In the genomic region with DNA sequence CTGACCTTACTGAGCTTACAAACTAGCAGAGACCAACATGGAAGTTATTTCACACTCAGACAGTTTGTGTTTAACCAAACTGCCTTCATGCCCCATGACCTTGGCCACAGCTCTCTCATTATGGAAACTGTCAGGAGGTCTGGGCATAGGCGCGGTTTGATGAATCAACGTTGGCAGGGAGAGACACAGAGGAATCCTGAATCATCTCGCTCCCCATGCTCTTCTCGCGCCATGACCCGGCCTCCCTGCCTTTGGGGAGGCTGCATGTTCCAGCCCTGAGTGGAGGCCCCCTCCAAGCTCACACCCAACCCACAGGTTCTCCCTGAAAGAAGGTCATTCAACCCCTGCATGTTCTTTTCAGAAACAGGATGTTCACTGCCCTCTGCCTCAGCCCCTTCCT, we compare ENCODE assay signal across 28 cellular contexts. TPM values are rescaled to one million over a fixed set of nuclear protein-coding genes. Genes with fewer than 3 reads are reported as not detected.
DNase-seq lines count a peak whose midpoint lies in the region; ATAC-seq and TF ChIP-seq lines count a peak whose summit lies in the region.
"Had no signal": no experiment of that assay in that cellular context is flagged by ENCODE, and none has a peak within 500 bp of the region (broad histone marks: within the 10 kb centered on the region; RNA-seq: fewer than 3 reads in every experiment).

No MANE protein-coding gene starts in this region.

- no peaks in the 10 kb centered on the region for H3K36me3 Mint-ChIP-seq in activated CD8-positive, alpha-beta T cell treated with anti-CD3 and anti-CD28 coated beads for 36 hours (ENCODE audit: low read depth)
- H3K36me3 Mint-ChIP-seq in activated CD8-positive, alpha-beta T cell treated with anti-CD3 and anti-CD28 coated beads, Interleukin-2, amount 10 ng/mL, durations not matched to agents 7 days and 5 days (ENCODE audit: low read depth): no peaks in the 10 kb centered on the region
- H3K36me3 Mint-ChIP-seq: mesothelial cell of epicardium, natural killer cell had no signal

- CTCF ChIA-PET in activated CD8-positive, alpha-beta T cell treated with anti-CD3 and anti-CD28 coated beads for 36 hours (lab: Charles Lee): interaction anchor here (1.6 to 3.4 kb wide), 2 partner anchors 13 to 80 kb away, joined by 6 to 22 read pairs; partner anchors contain the start of gene FITM2
- CTCF ChIA-PET in activated CD8-positive, alpha-beta T cell treated with anti-CD3 and anti-CD28 coated beads, Interleukin-2, amount 10 ng/mL, durations not matched to agents 7 days and 5 days (lab: Charles Lee): interaction anchor here (1.2 to 1.9 kb wide), 3 partner anchors 12 to 16 kb away, joined by 4 to 5 read pairs (median 5); no protein-coding TSS in a partner anchor
- CTCF ChIA-PET in HEK293 (lab: Yijun Ruan, JAX): interaction anchor here (0.9 to 1.2 kb wide), 3 partner anchors 14 to 80 kb away, joined by 3 to 5 read pairs (median 4); partner anchors contain the start of gene FITM2

- no peaks in the 10 kb centered on the region for H3K9me3 Mint-ChIP-seq in activated CD8-positive, alpha-beta T cell treated with anti-CD3 and anti-CD28 coated beads for 36 hours
- no peaks in the 10 kb centered on the region for H3K9me3 Mint-ChIP-seq in activated CD8-positive, alpha-beta T cell treated with anti-CD3 and anti-CD28 coated beads, Interleukin-2, amount 10 ng/mL, durations not matched to agents 7 days and 5 days (ENCODE audit: insufficient read depth)
- H3K9me3 Mint-ChIP-seq: activated CD4-positive, alpha-beta memory T cell treated with anti-CD3 and anti-CD28 coated beads, Interleukin-2, amount 10 ng/mL, durations not matched to agents 7 days and 5 days; mesothelial cell of epicardium; natural killer cell; T-helper 1 cell treated with Interleukin-12 subunit alpha and Interleukin-12 subunit beta and Interleukin-4 antibody, amounts not matched to agents 30 μg/mL and 1 μg/mL, for 36 hours had no signal

- no peaks in the 10 kb centered on the region for H3K27me3 Mint-ChIP-seq in activated CD8-positive, alpha-beta T cell treated with anti-CD3 and anti-CD28 coated beads for 36 hours
- no peaks in the 10 kb centered on the region for H3K27me3 Mint-ChIP-seq in activated CD8-positive, alpha-beta T cell treated with anti-CD3 and anti-CD28 coated beads, Interleukin-2, amount 10 ng/mL, durations not matched to agents 7 days and 5 days (ENCODE audit: low read depth)
- H3K27me3 Mint-ChIP-seq: activated CD4-positive, alpha-beta memory T cell treated with anti-CD3 and anti-CD28 coated beads, Interleukin-2, amount 10 ng/mL, durations not matched to agents 7 days and 5 days had no signal

- no peaks in the 10 kb centered on the region for H3K36me3 ChIP-seq in HEK293 (ENCODE audit: control insufficient read depth in 2 of 2, insufficient read depth in 1 of 2, low read length in 2 of 2)
- H3K36me3 ChIP-seq in RWPE2 (ENCODE audit: low read depth): no peaks in the 10 kb centered on the region
- H3K36me3 ChIP-seq: BE2C, sigmoid colon, SJSA1, upper lobe of right lung had no signal

- H3K4me1 ChIP-seq in HEK293 (ENCODE audit: control insufficient read depth, insufficient read depth, low read length): no peaks in the 10 kb centered on the region
- H3K4me1 ChIP-seq in RWPE2 (ENCODE audit: insufficient read depth, poor library complexity, severe bottlenecking): no peaks in the 10 kb centered on the region
- H3K4me1 ChIP-seq: BE2C, parathyroid adenoma, sigmoid colon, SJSA1, upper lobe of right lung had no signal

- H3K27ac ChIP-seq in HEK293 (ENCODE audit: extremely low read depth, low read depth, low read length): no peak overlapping the region
- H3K27ac ChIP-seq in RWPE2 (ENCODE audit: poor library complexity, severe bottlenecking): no peak overlapping the region
- H3K27ac ChIP-seq: coronary artery, parathyroid adenoma, sigmoid colon, SJSA1, upper lobe of right lung, VCaP had no signal

- H3K9me3 ChIP-seq in HEK293 (ENCODE audit: control insufficient read depth, insufficient read depth, low read depth, low read length) (no peaks in the 10 kb centered on the region), RWPE2 (ENCODE audit: severe bottlenecking) (no peaks in the 10 kb centered on the region)
- H3K9me3 ChIP-seq: BE2C, sigmoid colon, SJSA1, upper lobe of right lung had no signal

- no peak overlapping the region for H3K4me3 Mint-ChIP-seq in activated CD8-positive, alpha-beta T cell treated with anti-CD3 and anti-CD28 coated beads for 36 hours
- no peak overlapping the region for H3K4me3 Mint-ChIP-seq in activated CD8-positive, alpha-beta T cell treated with anti-CD3 and anti-CD28 coated beads, Interleukin-2, amount 10 ng/mL, durations not matched to agents 7 days and 5 days
- H3K4me3 Mint-ChIP-seq: activated CD4-positive, alpha-beta memory T cell treated with anti-CD3 and anti-CD28 coated beads, Interleukin-2, amount 10 ng/mL, durations not matched to agents 7 days and 5 days; mesothelial cell of epicardium; natural killer cell; T-helper 1 cell treated with Interleukin-12 subunit alpha and Interleukin-12 subunit beta and Interleukin-4 antibody, amounts not matched to agents 30 μg/mL and 1 μg/mL, for 36 hours had no signal

- intact Hi-C loops in activated CD8-positive, alpha-beta T cell treated with anti-CD3 and anti-CD28 coated beads for 36 hours (cut with micrococcal nuclease): no loop called here

- no peak overlapping the region for H3K27ac Mint-ChIP-seq in activated CD8-positive, alpha-beta T cell treated with anti-CD3 and anti-CD28 coated beads for 36 hours
- no peak overlapping the region for H3K27ac Mint-ChIP-seq in activated CD8-positive, alpha-beta T cell treated with anti-CD3 and anti-CD28 coated beads, Interleukin-2, amount 10 ng/mL, durations not matched to agents 7 days and 5 days
- H3K27ac Mint-ChIP-seq: activated CD4-positive, alpha-beta memory T cell treated with anti-CD3 and anti-CD28 coated beads, Interleukin-2, amount 10 ng/mL, durations not matched to agents 7 days and 5 days; mesothelial cell of epicardium; natural killer cell; T-helper 1 cell treated with Interleukin-12 subunit alpha and Interleukin-12 subunit beta and Interleukin-4 antibody, amounts not matched to agents 30 μg/mL and 1 μg/mL, for 36 hours had no signal

- ATAC-seq in activated CD8-positive, alpha-beta T cell treated with anti-CD3 and anti-CD28 coated beads for 36 hours: peak; percentile 65
- ATAC-seq in activated CD8-positive, alpha-beta T cell treated with anti-CD3 and anti-CD28 coated beads, Interleukin-2, amount 10 ng/mL, durations not matched to agents 7 days and 5 days: no peak
- ATAC-seq in RWPE2 (ENCODE audit: low read depth): peak; percentile 18; the same call in 1 of the 3 replicates
- ATAC-seq: natural killer cell, PC-3, upper lobe of right lung had no signal

- H3K4me3 ChIP-seq in HEK293 (ENCODE audit: low read depth, low read length) (no peak overlapping the region), RWPE2 (ENCODE audit: severe bottlenecking) (no peak overlapping the region)
- H3K4me3 ChIP-seq: coronary artery, sigmoid colon, SJSA1, upper lobe of right lung had no signal

- no peaks in the 10 kb centered on the region for H3K27me3 ChIP-seq in RWPE2 (ENCODE audit: insufficient read depth, poor library complexity, severe bottlenecking)
- H3K27me3 ChIP-seq: BE2C, sigmoid colon, SJSA1, upper lobe of right lung had no signal

- POLR2A ChIA-PET in activated CD8-positive, alpha-beta T cell treated with anti-CD3 and anti-CD28 coated beads for 36 hours (lab: Charles Lee): no interaction called here
- POLR2A ChIA-PET in activated CD8-positive, alpha-beta T cell treated with anti-CD3 and anti-CD28 coated beads, Interleukin-2, amount 10 ng/mL, durations not matched to agents 7 days and 5 days (lab: Charles Lee): no interaction called here
- POLR2A ChIA-PET in HEK293 (lab: Yijun Ruan, JAX): no interaction called here

- H3K4me1 Mint-ChIP-seq in activated CD8-positive, alpha-beta T cell treated with anti-CD3 and anti-CD28 coated beads for 36 hours (ENCODE audit: low read depth): no peaks in the 10 kb centered on the region
- H3K4me1 Mint-ChIP-seq in activated CD8-positive, alpha-beta T cell treated with anti-CD3 and anti-CD28 coated beads, Interleukin-2, amount 10 ng/mL, durations not matched to agents 7 days and 5 days (ENCODE audit: low read depth): peaks cover 6% of the 10 kb centered on the region
- H3K4me1 Mint-ChIP-seq: activated CD4-positive, alpha-beta memory T cell treated with anti-CD3 and anti-CD28 coated beads, Interleukin-2, amount 10 ng/mL, durations not matched to agents 7 days and 5 days; mesothelial cell of epicardium had no signal

- peak; percentile 34 for DNase-seq in activated CD8-positive, alpha-beta T cell treated with anti-CD3 and anti-CD28 coated beads for 36 hours
- DNase-seq in activated CD8-positive, alpha-beta T cell treated with anti-CD3 and anti-CD28 coated beads, Interleukin-2, amount 10 ng/mL, durations not matched to agents 7 days and 5 days: no peak
- DNase-seq in RWPE2 (ENCODE audit: low spot score) (peak; percentile 65), mesenteric fat pad (ENCODE audit: low spot score) (peak; percentile 30), NCI-H524 treated with DMSO at 0.1 percent for 48 hours (lab: John Stamatoyannopoulos, UW) (no peak), cortex of kidney (lab: John Stamatoyannopoulos, UW) (no peak), NOMO-1 (lab: John Stamatoyannopoulos, UW; ENCODE audit: unreplicated experiment in 2 of 2) (no peak)
- DNase-seq: activated CD4-positive, alpha-beta memory T cell treated with anti-CD3 and anti-CD28 coated beads, Interleukin-2, amount 10 ng/mL, durations not matched to agents 7 days and 5 days; activated naive CD4-positive, alpha-beta T cell; amniotic stem cell; BE2C; KG1; natural killer cell; NCI-H2029; NCI-H345; PC-3; sigmoid colon; stimulated activated CD8-positive, alpha-beta memory T cell treated with anti-CD3 and anti-CD28 coated beads, Interleukin-4, amount 100 ng/mL, for 48 hours; upper lobe of right lung had no signal

- no peak for TF ChIP-seq CTCF in activated CD8-positive, alpha-beta T cell treated with anti-CD3 and anti-CD28 coated beads for 36 hours (IDR thresholded peaks at IDR 0.05)
- no peak for TF ChIP-seq CTCF in HEK293 (tag by site-specific recombination; IDR thresholded peaks at IDR 0.05)
- TF ChIP-seq CTCF in RWPE2 (IDR thresholded peaks at IDR 0.05; ENCODE audit: poor library complexity, severe bottlenecking): no peak

RNA-seq across cellular contexts. Expression of gene GDAP1L1, which starts 15.9 kb away (rescaled TPM):
- under 1 TPM in 1 of 2 experiments, not detected in 1; 0.18 TPM for total RNA-seq in activated CD8-positive, alpha-beta T cell treated with anti-CD3 and anti-CD28 coated beads for 36 hours
- total RNA-seq in activated CD8-positive, alpha-beta T cell treated with anti-CD3 and anti-CD28 coated beads, Interleukin-2, amount 10 ng/mL, durations not matched to agents 7 days and 5 days: not detected
- total RNA-seq in mesenteric fat pad: not detected
- total RNA-seq: activated CD4-positive, alpha-beta memory T cell treated with anti-CD3 and anti-CD28 coated beads, Interleukin-2, amount 10 ng/mL, durations not matched to agents 7 days and 5 days; bronchial epithelial cell; natural killer cell; PC-3; SJSA1; subcutaneous adipose tissue; upper lobe of right lung had no signal

RNA-seq across cellular contexts. Expression of gene OSER1, which starts 20.6 kb away (rescaled TPM):
- total RNA-seq in activated CD8-positive, alpha-beta T cell treated with anti-CD3 and anti-CD28 coated beads for 36 hours: 10 to 100 TPM; 20.9 to 23.3 TPM
- 10 to 100 TPM; 19.1 to 19.9 TPM for total RNA-seq in activated CD8-positive, alpha-beta T cell treated with anti-CD3 and anti-CD28 coated beads, Interleukin-2, amount 10 ng/mL, durations not matched to agents 7 days and 5 days
- 29.9 TPM for total RNA-seq in mesenteric fat pad

RNA-seq across cellular contexts. Expression of gene JPH2, which starts 44.2 kb away (rescaled TPM):
- under 1 TPM; 0.47 to 0.54 TPM for total RNA-seq in activated CD8-positive, alpha-beta T cell treated with anti-CD3 and anti-CD28 coated beads for 36 hours
- total RNA-seq in activated CD8-positive, alpha-beta T cell treated with anti-CD3 and anti-CD28 coated beads, Interleukin-2, amount 10 ng/mL, durations not matched to agents 7 days and 5 days: under 1 TPM in 1 of 2 experiments, not detected in 1; 0.10 TPM
- total RNA-seq in mesenteric fat pad: 5.6 TPM
- total RNA-seq: natural killer cell had no signal

Comparison
In these comparisons a context has a peak if more than half of its experiments do, and no peak if none do; other contexts are left out.
1. DNase-seq: peak in activated CD8-positive, alpha-beta T cell treated with anti-CD3 and anti-CD28 coated beads for 36 hours (single experiment), RWPE2 (single experiment) and mesenteric fat pad (single experiment); none in activated CD8-positive, alpha-beta T cell treated with anti-CD3 and anti-CD28 coated beads, Interleukin-2, amount 10 ng/mL, durations not matched to agents 7 days and 5 days (single experiment), NCI-H524 treated with DMSO at 0.1 percent for 48 hours (single experiment), cortex of kidney (single experiment) and NOMO-1 (0 of 2).